1 cellular context compared by ENCODE assay signal in the genomic region with DNA sequence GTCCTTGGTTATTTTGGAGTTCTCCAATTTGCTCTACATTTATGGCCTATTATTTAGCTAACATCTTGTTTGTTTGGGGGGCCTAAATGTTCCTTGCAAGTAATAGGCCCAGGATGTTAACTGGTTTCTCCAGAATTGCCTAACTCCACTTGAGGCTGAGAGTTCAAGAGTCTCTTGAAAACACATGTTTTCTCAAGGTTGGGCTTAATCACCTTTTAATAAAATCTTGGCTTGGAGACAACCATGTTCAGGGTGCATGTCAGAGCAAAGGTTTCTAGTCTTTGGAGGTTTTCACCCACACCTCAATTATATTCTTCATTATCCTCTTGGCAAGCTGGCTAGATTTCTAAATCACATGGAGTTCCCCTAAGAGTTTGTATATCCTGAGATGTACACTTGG.
TF ChIP-seq lines count a peak whose summit lies in the region.

No MANE protein-coding gene starts in this region.

TF ChIP-seq in A549, 52 proteins besides CTCF, POLR2A, EP300 and RAD21 (continued from another document):
- TF ChIP-seq CHD4 (IDR thresholded peaks at IDR 0.05; ENCODE audit: borderline replicate concordance), result no peak
